1 cellular context compared by ENCODE assay signal in the genomic region with DNA sequence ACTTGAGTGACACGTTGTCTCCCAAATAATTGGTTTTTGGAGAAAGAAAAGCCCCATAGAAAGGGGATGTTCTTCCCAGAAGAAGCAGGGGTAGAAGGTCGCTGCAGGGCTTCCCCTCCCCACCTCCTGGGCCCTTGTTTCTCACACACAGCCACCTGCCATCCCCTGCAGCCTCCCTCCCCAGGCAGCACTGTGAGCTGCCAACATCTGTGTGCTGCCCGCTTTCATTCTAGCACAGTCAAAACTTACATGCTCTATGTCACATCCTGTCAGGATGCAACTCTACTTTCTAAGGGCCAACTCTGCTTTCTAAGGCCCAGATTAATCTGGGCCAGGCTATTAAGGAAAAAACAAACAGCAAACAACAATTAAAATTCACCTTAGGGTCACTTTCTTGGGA.
TF ChIP-seq lines count a peak whose summit lies in the region.

No MANE protein-coding gene starts in this region.

TF ChIP-seq in GM12878, 131 proteins besides CTCF, POLR2A, EP300 and RAD21 (continued from another document):
- TF ChIP-seq, protein P1, sequence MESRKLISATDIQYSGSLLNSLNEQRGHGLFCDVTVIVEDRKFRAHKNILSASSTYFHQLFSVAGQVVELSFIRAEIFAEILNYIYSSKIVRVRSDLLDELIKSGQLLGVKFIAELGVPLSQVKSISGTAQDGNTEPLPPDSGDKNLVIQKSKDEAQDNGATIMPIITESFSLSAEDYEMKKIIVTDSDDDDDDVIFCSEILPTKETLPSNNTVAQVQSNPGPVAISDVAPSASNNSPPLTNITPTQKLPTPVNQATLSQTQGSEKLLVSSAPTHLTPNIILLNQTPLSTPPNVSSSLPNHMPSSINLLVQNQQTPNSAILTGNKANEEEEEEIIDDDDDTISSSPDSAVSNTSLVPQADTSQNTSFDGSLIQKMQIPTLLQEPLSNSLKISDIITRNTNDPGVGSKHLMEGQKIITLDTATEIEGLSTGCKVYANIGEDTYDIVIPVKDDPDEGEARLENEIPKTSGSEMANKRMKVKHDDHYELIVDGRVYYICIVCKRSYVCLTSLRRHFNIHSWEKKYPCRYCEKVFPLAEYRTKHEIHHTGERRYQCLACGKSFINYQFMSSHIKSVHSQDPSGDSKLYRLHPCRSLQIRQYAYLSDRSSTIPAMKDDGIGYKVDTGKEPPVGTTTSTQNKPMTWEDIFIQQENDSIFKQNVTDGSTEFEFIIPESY (IDR thresholded peaks at IDR 0.05), result no peak
- TF ChIP-seq NR2F1 (conservative IDR thresholded peaks at IDR 0.05), result no peak
